8 cellular contexts compared by ENCODE assay signal in genomic region chr10:85477979-85478378, GRCh38.
"Had no signal": no experiment of that assay in that cellular context is flagged by ENCODE, and none has a peak within 500 bp of the region (broad histone marks: within the 10 kb centered on the region; RNA-seq: fewer than 3 reads in every experiment).

No MANE protein-coding gene starts in this region.

- H3K4me3 Mint-ChIP-seq: IgD-negative memory B cell had no signal

- H3K4me1 Mint-ChIP-seq: IgD-negative memory B cell had no signal

- DNase-seq: IMR-90, KBM-7, KG1 had no signal

- H3K27me3 Mint-ChIP-seq: IgD-negative memory B cell had no signal

- H3K27ac ChIP-seq: HL-60 had no signal

- FAIRE-seq: HepG2, HTR-8/SVneo, K562 had no signal

- H3K4me3 ChIP-seq: K562 had no signal

- ATAC-seq: HepG2, K562 had no signal

- H3K27ac Mint-ChIP-seq: IgD-negative memory B cell had no signal
